9 cellular contexts compared by ENCODE assay signal in the genomic region with DNA sequence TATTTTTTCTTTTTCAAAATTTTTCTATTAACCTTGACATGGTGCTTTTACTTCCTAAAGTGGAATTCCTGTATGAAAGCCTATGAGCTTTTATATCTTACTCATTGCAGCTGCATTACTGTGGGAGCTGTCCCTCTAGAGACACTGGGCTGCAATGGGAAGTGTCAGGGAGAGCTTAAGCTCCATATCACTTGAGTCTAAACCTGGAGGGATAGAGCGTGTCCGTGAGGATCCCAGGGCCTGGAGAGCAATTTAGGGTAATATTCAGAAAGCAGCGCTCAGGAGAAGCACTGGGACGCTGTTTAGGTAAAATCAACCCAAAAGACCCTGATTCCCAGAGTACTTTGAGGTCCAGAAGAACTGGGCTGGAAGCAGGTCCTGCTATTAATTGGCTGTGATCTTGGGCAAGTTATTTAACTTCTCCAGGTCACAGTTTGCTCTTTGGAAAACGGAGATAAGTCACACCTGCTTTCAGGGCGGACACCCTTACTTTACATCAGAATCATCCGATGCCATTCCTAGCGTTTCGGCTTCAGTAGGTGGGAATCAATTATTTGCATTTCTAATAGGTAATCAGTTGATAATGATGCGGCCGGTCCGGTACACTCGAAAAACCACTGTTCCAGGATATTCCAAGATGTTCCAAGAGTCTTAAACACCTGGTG. TPM values are rescaled to one million over a fixed set of nuclear protein-coding genes. Genes with fewer than 3 reads are reported as not detected.
DNase-seq lines count a peak whose midpoint lies in the region; ATAC-seq and TF ChIP-seq lines count a peak whose summit lies in the region.
"Had no signal": no experiment of that assay in that cellular context is flagged by ENCODE, and none has a peak within 500 bp of the region (broad histone marks: within the 10 kb centered on the region; RNA-seq: fewer than 3 reads in every experiment).

No MANE protein-coding gene starts in this region.

- no peaks in the 10 kb centered on the region for H3K9me3 Mint-ChIP-seq in endothelial cell (ENCODE audit: unreplicated experiment)

- H3K9me2 ChIP-seq in DOHH2 (replicated peaks; ENCODE audit: control insufficient read depth, low read length): no peaks in the 10 kb centered on the region

- no peak overlapping the region for H4K91ac ChIP-seq in trophoblast cell (ENCODE audit: low read depth, low read length)

- H3K14ac ChIP-seq in trophoblast cell (ENCODE audit: low read length): no peak overlapping the region

- H4K8ac ChIP-seq in trophoblast cell (ENCODE audit: low read depth, low read length): peak overlapping the region; percentile 70

- H3K4me2 ChIP-seq in DOHH2 (ENCODE audit: low read length): peak overlapping the region; percentile 81
- peak overlapping the region; percentile 87 for H3K4me2 ChIP-seq in trophoblast cell (ENCODE audit: low read length)

- no peaks in the 10 kb centered on the region for H3K27me3 ChIP-seq in DOHH2 (ENCODE audit: control insufficient read depth, low read length)
- no peaks in the 10 kb centered on the region for H3K27me3 ChIP-seq in NT2/D1 (ENCODE audit: insufficient read depth, insufficient read length)
- H3K27me3 ChIP-seq in trophoblast cell (ENCODE audit: insufficient read depth, low read length): no peaks in the 10 kb centered on the region

- H3K18ac ChIP-seq in trophoblast cell (ENCODE audit: low read length): no peak overlapping the region

- peak overlapping the region; percentile 91 for H2AFZ ChIP-seq in trophoblast cell (ENCODE audit: insufficient read depth, low read length, poor library complexity)

- H3K4ac ChIP-seq in trophoblast cell (ENCODE audit: low read depth, low read length): no peak overlapping the region

- H2BK5ac ChIP-seq in trophoblast cell (ENCODE audit: low read depth, low read length, poor library complexity): no peak overlapping the region

- H4K20me1 ChIP-seq in DOHH2 (ENCODE audit: control insufficient read depth, insufficient read depth, low read depth, low read length): no peaks in the 10 kb centered on the region

- H3K79me2 ChIP-seq in DOHH2 (ENCODE audit: control insufficient read depth, low read length) (peaks cover 10% of the 10 kb centered on the region), trophoblast cell (ENCODE audit: control insufficient read depth, insufficient read depth, low read length, poor library complexity) (peaks cover 5% of the 10 kb centered on the region)

- peak overlapping the region; percentile 92 for H3K4me3 ChIP-seq in DOHH2 (ENCODE audit: low read length)
- peak overlapping the region; percentile 15 for H3K4me3 ChIP-seq in NT2/D1 (ENCODE audit: insufficient read length, low read depth)
- H3K4me3 ChIP-seq in trophoblast cell (ENCODE audit: low read depth, low read length): peak overlapping the region; percentile 63

- H3K27ac ChIP-seq in DOHH2 (ENCODE audit: low read depth, low read length): no peak overlapping the region
- H3K27ac ChIP-seq in trophoblast cell (ENCODE audit: low read depth, low read length): no peak overlapping the region

- no peak overlapping the region for H4K12ac ChIP-seq in trophoblast cell (ENCODE audit: low read depth, low read length)

- H3K36me3 ChIP-seq in DOHH2 (ENCODE audit: control insufficient read depth, low read length) (peaks cover 12% of the 10 kb centered on the region), NT2/D1 (ENCODE audit: insufficient read depth, insufficient read length, low read length) (peaks cover 34% of the 10 kb centered on the region), trophoblast cell (ENCODE audit: control insufficient read depth in 1 of 2, insufficient read depth in 2 of 2, low read length in 2 of 2) (peaks cover 7% of the 10 kb centered on the region in 2 experiments)

- no peaks in the 10 kb centered on the region for H3K27me3 Mint-ChIP-seq in endothelial cell (ENCODE audit: unreplicated experiment)

- H3K9me3 ChIP-seq in DOHH2 (ENCODE audit: control insufficient read depth, insufficient read depth, low read length) (no peaks in the 10 kb centered on the region), NT2/D1 (ENCODE audit: insufficient read depth, low read length) (no peaks in the 10 kb centered on the region), trophoblast cell (ENCODE audit: insufficient read depth, low read depth, low read length) (no peaks in the 10 kb centered on the region)

- no peak overlapping the region for H2AK5ac ChIP-seq in trophoblast cell (ENCODE audit: low read length)

- peaks cover 6% of the 10 kb centered on the region for H3K36me3 Mint-ChIP-seq in endothelial cell (ENCODE audit: low read depth, unreplicated experiment)

- peak overlapping the region; percentile 61 for H3K9ac ChIP-seq in NT2/D1 (ENCODE audit: insufficient read length, low read depth)
- no peak overlapping the region for H3K9ac ChIP-seq in trophoblast cell (ENCODE audit: low read length)

- peaks cover 17% of the 10 kb centered on the region for H3K4me1 Mint-ChIP-seq in endothelial cell (ENCODE audit: unreplicated experiment)

- H3K4me1 ChIP-seq in DOHH2 (ENCODE audit: control insufficient read depth, low read length) (peaks cover 22% of the 10 kb centered on the region), NT2/D1 (ENCODE audit: insufficient read depth, insufficient read length) (peaks cover 5% of the 10 kb centered on the region), trophoblast cell (ENCODE audit: control insufficient read depth in 1 of 2, insufficient read depth in 2 of 2, low read length in 2 of 2) (peaks cover 7 to 10% of the 10 kb centered on the region in 2 experiments)

- H3K27ac Mint-ChIP-seq in endothelial cell (ENCODE audit: unreplicated experiment): peak overlapping the region; percentile 90

- H3K23ac ChIP-seq in trophoblast cell (ENCODE audit: low read length): no peak overlapping the region

- DNase-seq in NT2/D1 (ENCODE audit: low read depth, low spot score) (no peak), endothelial cell (ENCODE audit: low spot score) (no peak), trophoblast cell (no peak), foreskin melanocyte (no peak), HuH-7 (ENCODE audit: low spot score) (no peak), NCI-H1436 (lab: John Stamatoyannopoulos, UW) (no peak), omental fat pad (ENCODE audit: low spot score) (no peak)

- TF ChIP-seq CTCF in DOHH2 (IDR thresholded peaks at IDR 0.05; ENCODE audit: low read depth, low read length, poor library complexity, severe bottlenecking) (no peak), endothelial cell (IDR thresholded peaks at IDR 0.05; ENCODE audit: unreplicated experiment) (no peak), omental fat pad (IDR thresholded peaks at IDR 0.05) (no peak)

- WGBS in trophoblast cell (ENCODE audit: extremely low coverage, insufficient coverage, insufficient read length): no CpG with 5 or more reads among the region's 13 CpGs

- H2BK12ac ChIP-seq in trophoblast cell (ENCODE audit: low read length): no peak overlapping the region

- peaks cover 6% of the 10 kb centered on the region for H3K79me1 ChIP-seq in trophoblast cell (ENCODE audit: low read length)

- ATAC-seq in omental fat pad (ENCODE audit: low FRiP score): no peak

- no peak overlapping the region for H2BK120ac ChIP-seq in trophoblast cell (ENCODE audit: insufficient read depth, low read length, poor library complexity)

- H3K4me3 Mint-ChIP-seq in endothelial cell (ENCODE audit: unreplicated experiment): peak overlapping the region; percentile 94

- H3F3A ChIP-seq in DOHH2 (ENCODE audit: control insufficient read depth, insufficient read depth): peaks cover 14% of the 10 kb centered on the region

RNA-seq across cellular contexts. Expression of a gene that starts 0.6 kb away (rescaled TPM):
- 282 TPM for total RNA-seq in endothelial cell (ENCODE audit: unreplicated experiment)
- polyA plus RNA-seq in trophoblast cell (2013): 162 and 167 TPM in 2 replicates
- 100 to 1,000 TPM; 143 to 184 (median 163) TPM for total RNA-seq in omental fat pad

RNA-seq across cellular contexts. Expression of a gene that starts 11.8 kb away (rescaled TPM):
- total RNA-seq in endothelial cell (ENCODE audit: unreplicated experiment) (not detected), omental fat pad (not detected)
- not detected in 2 replicates for polyA plus RNA-seq in trophoblast cell (2013)
- total RNA-seq: temporal lobe had no signal

Comparison
In these comparisons a context has a peak if more than half of its experiments do, and no peak if none do; other contexts are left out.
1. H3K4me3 ChIP-seq: peak in every context shown above with its lines; median percentile 92 in DOHH2; 63 in trophoblast cell; 15 in NT2/D1.